ENCODE assay signal across 11 cellular contexts in genomic region chr12:16606936-16607335, GRCh38. TPM values are rescaled to one million over a fixed set of nuclear protein-coding genes. Genes with fewer than 3 reads are reported as not detected.
DNase-seq lines count a peak whose midpoint lies in the region; ATAC-seq and TF ChIP-seq lines count a peak whose summit lies in the region.
"Had no signal": no experiment of that assay in that cellular context is flagged by ENCODE, and none has a peak within 500 bp of the region (broad histone marks: within the 10 kb centered on the region; RNA-seq: fewer than 3 reads in every experiment).

No MANE protein-coding gene starts in this region.

- H2BK12ac ChIP-seq in H9 (ENCODE audit: insufficient read length, low read depth, low read length) = no peak overlapping the region

- no peaks in the 10 kb centered on the region for H3K36me3 Mint-ChIP-seq in H9 (ENCODE audit: insufficient read depth in 1 of 3, low read depth in 3 of 3)
- H3K36me3 Mint-ChIP-seq in WTC11 = no peaks in the 10 kb centered on the region
- H3K36me3 Mint-ChIP-seq in activated T-cell treated with anti-CD3 and anti-CD28 coated beads, Interleukin-2, amount 50 U/mL, for 72 hours (ENCODE audit: insufficient read depth in 2 of 2) = peaks cover 6% of the 10 kb centered on the region in 2 donors

- H3K56ac ChIP-seq in H9 (ENCODE audit: insufficient read length, low read depth, low read length) = no peak overlapping the region

- H3K27me3 Mint-ChIP-seq in H9 (ENCODE audit: low read depth) (peaks cover 89% of the 10 kb centered on the region), WTC11 (ENCODE audit: low read depth) (peaks cover 36% of the 10 kb centered on the region)
- H3K27me3 Mint-ChIP-seq in activated T-cell treated with anti-CD3 and anti-CD28 coated beads, Interleukin-2, amount 50 U/mL, for 72 hours (ENCODE audit: low read depth) = peaks cover 49% of the 10 kb centered on the region

- H3K4me1 ChIP-seq in H9 (ENCODE audit: insufficient read depth, low read length) = peaks cover 5% of the 10 kb centered on the region; the same call in 1 of the 2 replicates
- H3K4me1 ChIP-seq in iPS-15b (ENCODE audit: control insufficient read depth, insufficient read depth, low read length) = peaks cover 34% of the 10 kb centered on the region
- H3K4me1 ChIP-seq in gastrocnemius medialis = peaks cover 0 to 5% of the 10 kb centered on the region in 2 donors

- H3K9me3 ChIP-seq in H9 (ENCODE audit: control insufficient read depth, low read depth, low read length) (no peaks in the 10 kb centered on the region), iPS-15b (ENCODE audit: control insufficient read depth, insufficient read depth, low read length) (no peaks in the 10 kb centered on the region), gastrocnemius medialis (no peaks in the 10 kb centered on the region)

- no peak overlapping the region for H4K5ac ChIP-seq in H9 (ENCODE audit: insufficient read length, low read depth, low read length)

- in situ Hi-C loops in gastrocnemius medialis (cut with MboI; ENCODE audit: low sequenced_read_pairs in 4 of 4) = no loop called here

- H3K9ac ChIP-seq in H9 (ENCODE audit: extremely low read depth, insufficient read length, low read length) (no peak overlapping the region), iPS-15b (ENCODE audit: low read depth, low read length) (no peak overlapping the region)

- H2AFZ ChIP-seq in H9 (ENCODE audit: low read length) = no peak overlapping the region

- TF ChIP-seq CTCF in H9 (conservative IDR thresholded peaks at IDR 0.05) = no peak
- TF ChIP-seq CTCF in WTC11 (IDR thresholded peaks at IDR 0.05) = no peak
- no peak for TF ChIP-seq CTCF in gastrocnemius medialis (IDR thresholded peaks at IDR 0.05 in 4 of 5, conservative IDR thresholded peaks at IDR 0.05 in 1 of 5)

- H3K79me2 ChIP-seq in H9 (ENCODE audit: insufficient read depth, low read length) = no peaks in the 10 kb centered on the region

- H2BK120ac ChIP-seq in H9 (ENCODE audit: low read depth, low read length, poor library complexity, severe bottlenecking) = no peak overlapping the region

- no CpG with 5 or more reads among the region's 6 CpGs for WGBS in H9 (ENCODE audit: extremely low coverage, insufficient read length, low lambda C conversion rate)

- H3T11ph ChIP-seq in H9 (ENCODE audit: low read length) = no peak overlapping the region

- no peak overlapping the region for H2AK5ac ChIP-seq in H9 (ENCODE audit: insufficient read length, low read length)

- H3K4me2 ChIP-seq in H9 (ENCODE audit: insufficient read depth, insufficient read length, low read length) = peak overlapping the region; percentile 91

- H4K20me1 ChIP-seq in H9 (ENCODE audit: control insufficient read depth, insufficient read depth, insufficient read length) = no peaks in the 10 kb centered on the region

- H3K4ac ChIP-seq in H9 (ENCODE audit: low read depth, low read length) = no peak overlapping the region

- POLR2A ChIA-PET in WTC11 (lab: Charles Lee) = no interaction called here

- peak overlapping the region; percentile 75 to 92 for H3K4me3 Mint-ChIP-seq in H9
- H3K4me3 Mint-ChIP-seq in WTC11 = peak overlapping the region; percentile 95
- no peak overlapping the region for H3K4me3 Mint-ChIP-seq in activated T-cell treated with anti-CD3 and anti-CD28 coated beads, Interleukin-2, amount 50 U/mL, for 72 hours

- H3K27ac Mint-ChIP-seq in H9 (peak overlapping the region in 1 of 3 experiments; percentile 16; a peak in 3 of 7 replicates), WTC11 (peak overlapping the region; percentile 97)
- H3K27ac Mint-ChIP-seq in activated T-cell treated with anti-CD3 and anti-CD28 coated beads, Interleukin-2, amount 50 U/mL, for 72 hours = no peak overlapping the region
- H3K27ac Mint-ChIP-seq: stimulated activated naive CD8-positive, alpha-beta T cell treated with anti-CD3 and anti-CD28 coated beads, Interleukin-15, amount 100 ng/mL, for 72 hours had no signal

- H4K91ac ChIP-seq in H9 (ENCODE audit: insufficient read length, low read depth, low read length) = no peak overlapping the region

- H3K36me3 ChIP-seq in iPS-15b (ENCODE audit: control insufficient read depth, insufficient read depth, low read length) (no peaks in the 10 kb centered on the region), gastrocnemius medialis (no peaks in the 10 kb centered on the region)

- intact Hi-C loops in gastrocnemius medialis (cut with DNase I; ENCODE audit: low total_unique reads) = no loop called here

- H3K4me1 Mint-ChIP-seq in H9 = peaks cover 60 to 78% of the 10 kb centered on the region in 2 experiments
- peaks cover 80% of the 10 kb centered on the region for H3K4me1 Mint-ChIP-seq in WTC11
- peaks cover 4% of the 10 kb centered on the region for H3K4me1 Mint-ChIP-seq in activated T-cell treated with anti-CD3 and anti-CD28 coated beads, Interleukin-2, amount 50 U/mL, for 72 hours (ENCODE audit: low read depth)

- H3K4me3 ChIP-seq in iPS-15b (ENCODE audit: low read depth, low read length) = peak overlapping the region; percentile 76
- peak overlapping the region in 3 of 4 donors; percentile 37 to 54 (median 48) for H3K4me3 ChIP-seq in gastrocnemius medialis

- H3K23ac ChIP-seq in H9 (ENCODE audit: insufficient read length, low read depth, low read length) = no peak overlapping the region

- TF ChIP-seq POLR2A in gastrocnemius medialis (IDR thresholded peaks at IDR 0.05) = no peak

- ATAC-seq in WTC11 (peak; percentile 16), gastrocnemius medialis (no peak), GM21619 (IDR thresholded peaks at IDR 0.05; ENCODE audit: unreplicated experiment) (no peak)
- no peak for ATAC-seq in activated T-cell treated with anti-CD3 and anti-CD28 coated beads, Interleukin-2, amount 50 U/mL, for 72 hours (replicated peaks in 1 of 2)
- ATAC-seq: stimulated activated naive CD8-positive, alpha-beta T cell treated with anti-CD3 and anti-CD28 coated beads, Interleukin-15, amount 100 ng/mL, for 72 hours had no signal

- no peak overlapping the region for H3K14ac ChIP-seq in H9 (ENCODE audit: insufficient read depth, low read length)

- H3K79me1 ChIP-seq in H9 (ENCODE audit: insufficient read depth, low read depth, low read length, poor library complexity, severe bottlenecking) = no peaks in the 10 kb centered on the region

- H3K9me3 Mint-ChIP-seq in H9 = no peaks in the 10 kb centered on the region; a peak in 1 of 5 replicates
- no peaks in the 10 kb centered on the region for H3K9me3 Mint-ChIP-seq in WTC11
- peaks cover 3 to 4% of the 10 kb centered on the region in 2 donors for H3K9me3 Mint-ChIP-seq in activated T-cell treated with anti-CD3 and anti-CD28 coated beads, Interleukin-2, amount 50 U/mL, for 72 hours

- DNase-seq in H9 (no peak), WTC11 (ENCODE audit: low spot score) (no peak), gastrocnemius medialis (no peak), inferior parietal cortex (ENCODE audit: extremely low spot score) (no peak), epidermal melanocyte (ENCODE audit: insufficient read length, low spot score) (no peak)
- DNase-seq in activated T-cell treated with anti-CD3 and anti-CD28 coated beads, Interleukin-2, amount 50 U/mL, for 72 hours = no peak
- DNase-seq: activated CD4-positive, alpha-beta T cell treated with anti-CD3 and anti-CD28 coated beads, Interleukin-2, amount 50 U/mL, for 4 hours; GDM1; stimulated activated naive CD8-positive, alpha-beta T cell treated with anti-CD3 and anti-CD28 coated beads, Interleukin-15, amount 100 ng/mL, for 72 hours had no signal

- no peak overlapping the region for H4K8ac ChIP-seq in H9 (replicated peaks; ENCODE audit: insufficient read length, low read depth, low read length)

- CTCF ChIA-PET in WTC11 (lab: Charles Lee) = interaction anchor here (0.8 to 1.1 kb wide), 3 partner anchors 51 to 221 kb away, joined by 3 to 4 read pairs (median 4); no protein-coding TSS in a partner anchor

- peaks cover 28% of the 10 kb centered on the region for H3K23me2 ChIP-seq in H9 (ENCODE audit: insufficient read length, low read depth, low read length, poor library complexity, severe bottlenecking)

- no peak overlapping the region for H3K27ac ChIP-seq in H9 (ENCODE audit: insufficient read length, low read depth, low read length)
- H3K27ac ChIP-seq in gastrocnemius medialis = no peak overlapping the region

- no peak overlapping the region for H2BK20ac ChIP-seq in H9 (ENCODE audit: low read depth, low read length, poor library complexity, severe bottlenecking)

- no peak overlapping the region for H2BK15ac ChIP-seq in H9 (ENCODE audit: low read depth, low read length)

- no peak overlapping the region for H3K18ac ChIP-seq in H9 (ENCODE audit: insufficient read length, low read depth, low read length)

- no peak overlapping the region for H2BK5ac ChIP-seq in H9 (ENCODE audit: insufficient read length, low read length)

- H3K27me3 ChIP-seq in H9 (ENCODE audit: insufficient read depth, low read length) (peaks cover 5% of the 10 kb centered on the region; the same call in 1 of the 2 replicates), iPS-15b (ENCODE audit: control insufficient read depth, insufficient read depth, low read length) (peaks cover 73% of the 10 kb centered on the region), gastrocnemius medialis (peaks cover 34 to 42% (median 41%) of the 10 kb centered on the region in 3 donors)

TF ChIP-seq in WTC11, 78 proteins besides CTCF, POLR2A, EP300 and RAD21 (continues in another document):
- TF ChIP-seq ZNF263 (CRISPR knock-in tag; IDR thresholded peaks at IDR 0.05; ENCODE audit: low read depth) (peak; percentile 43; the same call in 1 of the 2 replicates), RORB (CRISPR knock-in tag; IDR thresholded peaks at IDR 0.05) (no peak), ZNF121 (CRISPR knock-in tag; IDR thresholded peaks at IDR 0.05) (no peak)

RNA-seq across cellular contexts. Expression of gene LMO3, which starts 1.0 kb away (rescaled TPM):
- total RNA-seq in H9 (2021) (not detected in 2 replicates), WTC11 (2021) (22.2 to 29.8 TPM (median 23.3 TPM) in 3 replicates), gastrocnemius medialis (1 to 10 TPM in 3 of 4 donors, under 1 TPM in 1; 0.81 to 4.6 (median 1.5) TPM)
- not detected for total RNA-seq in activated T-cell treated with anti-CD3 and anti-CD28 coated beads, Interleukin-2, amount 50 U/mL, for 72 hours

Comparison
In these comparisons a context has a peak if more than half of its experiments do, and no peak if none do; other contexts are left out.
1. H3K4me3 Mint-ChIP-seq: peak in H9 (2 of 2) and WTC11 (single experiment); none in activated T-cell treated with anti-CD3 and anti-CD28 coated beads, Interleukin-2, amount 50 U/mL, for 72 hours (0 of 2).